8 cellular contexts compared by ENCODE assay signal in genomic region chr17:78343099-78343432, GRCh38. TPM values are rescaled to one million over a fixed set of nuclear protein-coding genes. Genes with fewer than 3 reads are reported as not detected.
DNase-seq lines count a peak whose midpoint lies in the region; ATAC-seq, FAIRE-seq and TF ChIP-seq lines count a peak whose summit lies in the region.

No MANE protein-coding gene starts in this region.

- peaks cover 13% of the 10 kb centered on the region for H3K4me1 Mint-ChIP-seq in mesothelial cell of epicardium

- no peak for TF ChIP-seq POLR2A in GM12892 (IDR thresholded peaks at IDR 0.05; ENCODE audit: low read depth, low read length)

- TF ChIP-seq CTCF in mesothelial cell of epicardium (IDR thresholded peaks at IDR 0.05; ENCODE audit: unreplicated experiment), result no peak

- H3K4me3 Mint-ChIP-seq in mesothelial cell of epicardium, result peak overlapping the region; percentile 36

- H3K27ac Mint-ChIP-seq in mesothelial cell of epicardium, result peak overlapping the region; percentile 69

- H3K27me3 Mint-ChIP-seq in mesothelial cell of epicardium (ENCODE audit: low read depth), result no peaks in the 10 kb centered on the region

- no peaks in the 10 kb centered on the region for H3K36me3 Mint-ChIP-seq in mesothelial cell of epicardium

- ATAC-seq in HG03175 (IDR thresholded peaks at IDR 0.05; ENCODE audit: unreplicated experiment) (no peak), HG03095 (IDR thresholded peaks at IDR 0.05; ENCODE audit: unreplicated experiment) (no peak)

- DNase-seq in GM12892 (ENCODE audit: insufficient read length), result no peak
- peak; percentile 92 for DNase-seq in RPMI7951 (ENCODE audit: low read depth)
- peak; percentile 87 for DNase-seq in dedifferentiated amniotic fluid mesenchymal stem cell (ENCODE audit: extremely low spot score)
- no peak for DNase-seq in mesothelial cell of epicardium (ENCODE audit: low spot score in 2 of 2, unreplicated experiment in 2 of 2)
- no peak for DNase-seq in activated gamma-delta T cell treated with Interleukin-2 at 50 U/mL for 16 hours
- DNase-seq in central memory CD4-positive, alpha-beta T cell, result no peak

- no peaks in the 10 kb centered on the region for H3K9me3 Mint-ChIP-seq in mesothelial cell of epicardium

- FAIRE-seq in GM12892 (lab: Jason Lieb, UNC), result peak; percentile 14

RNA-seq across cellular contexts. Expression of gene SOCS3, which starts 16.8 kb away (rescaled TPM):
- 2.3 TPM for polyA plus RNA-seq in GM12892 (2012; ENCODE audit: missing spikeins)
- 6.2 and 10.6 TPM in 2 replicates for total RNA-seq in RPMI7951 (2014; rRNA removed; shearing (Covaris generic))
- total RNA-seq in mesothelial cell of epicardium, result 45.7 to 50.0 TPM (median 49.8 TPM) in 3 replicates

RNA-seq across cellular contexts. Expression of gene PGS1, which starts 35.4 kb away (rescaled TPM):
- 16.9 TPM for polyA plus RNA-seq in GM12892 (2012; ENCODE audit: missing spikeins)
- total RNA-seq in RPMI7951 (2014; rRNA removed; shearing (Covaris generic)), result 19.5 and 21.9 TPM in 2 replicates
- 62.0 to 66.5 TPM (median 62.3 TPM) in 3 replicates for total RNA-seq in mesothelial cell of epicardium

Comparison
In these comparisons a context has a peak if more than half of its experiments do, and no peak if none do; other contexts are left out.
1. DNase-seq: peak in RPMI7951 (single experiment) and dedifferentiated amniotic fluid mesenchymal stem cell (single experiment); none in GM12892 (single experiment), mesothelial cell of epicardium (0 of 2), activated gamma-delta T cell treated with Interleukin-2 at 50 U/mL for 16 hours (single experiment) and central memory CD4-positive, alpha-beta T cell (single experiment).